In the genomic region with DNA sequence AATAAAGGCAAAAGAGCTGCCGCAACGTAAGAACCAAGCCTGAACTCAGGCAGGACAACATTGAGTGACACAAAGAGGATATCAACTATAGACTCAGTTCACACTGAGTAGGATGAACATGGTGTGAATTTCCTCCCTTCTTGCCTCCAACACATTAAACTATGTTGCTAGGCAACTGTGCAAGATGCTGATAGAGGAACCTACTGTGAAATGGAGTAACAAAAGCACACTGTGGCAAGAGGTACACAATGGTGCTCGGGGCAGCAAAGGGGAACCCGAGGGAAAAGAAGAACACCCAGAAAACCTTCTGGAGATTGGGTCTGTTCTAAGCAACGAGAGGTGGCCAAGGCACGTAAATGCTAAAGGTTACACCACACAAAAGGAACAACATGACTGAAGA, we compare ENCODE assay signal across 12 cellular contexts. TPM values are rescaled to one million over a fixed set of nuclear protein-coding genes. Genes with fewer than 3 reads are reported as not detected.
DNase-seq lines count a peak whose midpoint lies in the region; ATAC-seq, FAIRE-seq and TF ChIP-seq lines count a peak whose summit lies in the region.
"Had no signal": no experiment of that assay in that cellular context is flagged by ENCODE, and none has a peak within 500 bp of the region (broad histone marks: within the 10 kb centered on the region; RNA-seq: fewer than 3 reads in every experiment).

No MANE protein-coding gene starts in this region.

- H3K4me1 Mint-ChIP-seq in T-helper 2 cell treated with Interferon-gamma antibody and Interleukin-4, amounts not matched to agents 5 μg/mL and 100 μg/mL, for 36 hours (ENCODE audit: low read depth), result peaks cover 51% of the 10 kb centered on the region
- H3K4me1 Mint-ChIP-seq in MCF 10A (ENCODE audit: insufficient read depth, unreplicated experiment), result peaks cover 9% of the 10 kb centered on the region

- no peaks in the 10 kb centered on the region for H3K9me3 Mint-ChIP-seq in T-helper 2 cell treated with Interferon-gamma antibody and Interleukin-4, amounts not matched to agents 5 μg/mL and 100 μg/mL, for 36 hours
- no peaks in the 10 kb centered on the region for H3K9me3 Mint-ChIP-seq in MCF 10A (ENCODE audit: unreplicated experiment)

- TF ChIP-seq CTCF in 22Rv1 (IDR thresholded peaks at IDR 0.05), result no peak
- no peak for TF ChIP-seq CTCF in right lobe of liver (IDR thresholded peaks at IDR 0.05)
- TF ChIP-seq CTCF in MCF 10A (IDR thresholded peaks at IDR 0.05; ENCODE audit: unreplicated experiment), result no peak

- peaks cover 26% of the 10 kb centered on the region for H3K36me3 Mint-ChIP-seq in T-helper 2 cell treated with Interferon-gamma antibody and Interleukin-4, amounts not matched to agents 5 μg/mL and 100 μg/mL, for 36 hours (ENCODE audit: low read depth)
- H3K36me3 Mint-ChIP-seq in MCF 10A (ENCODE audit: insufficient read depth, unreplicated experiment), result peaks cover 14% of the 10 kb centered on the region

- DNase-seq in GM12891 (ENCODE audit: insufficient read length, low spot score) (no peak), right lobe of liver (no peak), MCF 10A (ENCODE audit: unreplicated experiment) (no peak)
- DNase-seq in T-helper 2 cell treated with Interferon-gamma antibody and Interleukin-4, amounts not matched to agents 5 μg/mL and 100 μg/mL, for 36 hours (ENCODE audit: low spot score), result no peak
- DNase-seq: NCI-H1417 treated with DMSO at 0.1 percent for 48 hours had no signal

- no peak for TF ChIP-seq POLR2A in GM12891 (IDR thresholded peaks at IDR 0.05; ENCODE audit: low read depth, low read length)
- no peak for TF ChIP-seq POLR2A in right lobe of liver (IDR thresholded peaks at IDR 0.05)

- CTCF ChIA-PET in MCF 10A (lab: Yijun Ruan, JAX), result no interaction called here

- WGBS in right lobe of liver (ENCODE audit: insufficient coverage, low coverage, low lambda C conversion rate, missing lambda C conversion rate), result 63% methylated on average over 5 of the region's 6 CpGs

- H3K4me3 Mint-ChIP-seq in T-helper 2 cell treated with Interferon-gamma antibody and Interleukin-4, amounts not matched to agents 5 μg/mL and 100 μg/mL, for 36 hours, result peak overlapping the region; percentile 39
- H3K4me3 Mint-ChIP-seq in MCF 10A (ENCODE audit: unreplicated experiment), result no peak overlapping the region

- FAIRE-seq in GM12891 (lab: Jason Lieb, UNC), result peak; percentile 78

- peaks cover 0 to 15% (median 0%) of the 10 kb centered on the region in 4 donors for H3K4me1 ChIP-seq in right lobe of liver

- intact Hi-C loops in right lobe of liver (cut with DNase I), result no loop called here
- intact Hi-C loops in MCF 10A (cut with micrococcal nuclease), result no loop called here

- no peaks in the 10 kb centered on the region for H3K36me3 ChIP-seq in right lobe of liver

- no peaks in the 10 kb centered on the region for H3K27me3 Mint-ChIP-seq in T-helper 2 cell treated with Interferon-gamma antibody and Interleukin-4, amounts not matched to agents 5 μg/mL and 100 μg/mL, for 36 hours (ENCODE audit: low read depth)
- H3K27me3 Mint-ChIP-seq in MCF 10A (ENCODE audit: insufficient read depth, unreplicated experiment), result no peaks in the 10 kb centered on the region

- H3K27me3 ChIP-seq in right lobe of liver, result no peaks in the 10 kb centered on the region

- H3K9me3 ChIP-seq in right lobe of liver, result no peaks in the 10 kb centered on the region

- H3K27ac Mint-ChIP-seq in T-helper 2 cell treated with Interferon-gamma antibody and Interleukin-4, amounts not matched to agents 5 μg/mL and 100 μg/mL, for 36 hours, result peak overlapping the region; percentile 67
- no peak overlapping the region for H3K27ac Mint-ChIP-seq in MCF 10A (ENCODE audit: low read depth, unreplicated experiment)

- ATAC-seq in right lobe of liver (peak in 3 of 4 donors; percentile 31 to 39 (median 34)), GM18520 (IDR thresholded peaks at IDR 0.05; ENCODE audit: unreplicated experiment) (no peak), GM21423 (IDR thresholded peaks at IDR 0.05; ENCODE audit: unreplicated experiment) (no peak), HG03025 (IDR thresholded peaks at IDR 0.05; ENCODE audit: low FRiP score, unreplicated experiment) (no peak)
- ATAC-seq: Panc1 had no signal

- H3K4me3 ChIP-seq in right lobe of liver, result no peak overlapping the region
- H3K4me3 ChIP-seq: smooth muscle cell had no signal

- peak overlapping the region; percentile 48; the same call in 1 of the 2 replicates for H3K27ac ChIP-seq in 22Rv1
- no peak overlapping the region for H3K27ac ChIP-seq in right lobe of liver
- H3K27ac ChIP-seq: epithelial cell of prostate had no signal

- POLR2A ChIA-PET in MCF 10A (lab: Yijun Ruan, JAX), result interaction anchor here (0.7 kb wide), 1 partner anchor 85 kb away, joined by 3 read pairs; no protein-coding TSS in a partner anchor

- no TSS peak for BruUV-seq in MCF 10A (replicated peaks; lab: Mats Ljungman, UMichigan)

TF ChIP-seq in GM12891, 5 proteins besides CTCF, POLR2A, EP300 and RAD21:
- TF ChIP-seq TAF1 (IDR thresholded peaks at IDR 0.05; ENCODE audit: low read depth, low read length), result no peak
- no peak for TF ChIP-seq POLR2AphosphoS5 (IDR thresholded peaks at IDR 0.05; ENCODE audit: low read depth, low read length)
- TF ChIP-seq PAX5 (IDR thresholded peaks at IDR 0.05; ENCODE audit: insufficient read depth, low read length, severe bottlenecking), result no peak

RNA-seq across cellular contexts. Expression of a gene that starts 34.1 kb away (rescaled TPM):
- polyA plus RNA-seq in GM12891 (2012; ENCODE audit: low read depth, missing spikeins), result 114 TPM
- total RNA-seq in right lobe of liver (10 to 100 TPM; 42.4 to 70.5 (median 53.8) TPM), MCF 10A (2022) (67.1 and 74.6 TPM in 2 replicates)

Comparison
In these comparisons a context has a peak if more than half of its experiments do, and no peak if none do; other contexts are left out.
1. ATAC-seq: peak in right lobe of liver (3 of 4); none in GM18520 (single experiment), GM21423 (single experiment) and HG03025 (single experiment).